Comparison of ENCODE assay signal across 20 cellular contexts in genomic region chr6:20001286-20001685, GRCh38.
"Had no signal": no experiment of that assay in that cellular context is flagged by ENCODE, and none has a peak within 500 bp of the region (broad histone marks: within the 10 kb centered on the region; RNA-seq: fewer than 3 reads in every experiment).

No MANE protein-coding gene starts in this region.

- H3K4me3 Mint-ChIP-seq: activated CD4-positive, alpha-beta T cell treated with anti-CD3 and anti-CD28 coated beads, Interleukin-2, amount 10 ng/mL, durations not matched to agents 24 days and 14 days; activated CD8-positive, alpha-beta T cell treated with anti-CD3 and anti-CD28 coated beads, Interleukin-2, amount 10 ng/mL, durations not matched to agents 7 days and 5 days; activated naive CD4-positive, alpha-beta T cell treated with anti-CD3 and anti-CD28 coated beads, Interleukin-2, amount 50 U/mL, for 24 hours; central memory CD8-positive, alpha-beta T cell; natural killer cell; stimulated activated naive CD8-positive, alpha-beta T cell treated with anti-CD3 and anti-CD28 coated beads, Interleukin-15, amount 100 ng/mL, for 72 hours had no signal

- H3K4me1 Mint-ChIP-seq: activated naive CD4-positive, alpha-beta T cell treated with anti-CD3 and anti-CD28 coated beads, Interleukin-2, amount 50 U/mL, for 24 hours had no signal

- DNase-seq: activated CD4-positive, alpha-beta T cell treated with anti-CD3 and anti-CD28 coated beads, Interleukin-2, amount 10 ng/mL, durations not matched to agents 24 days and 14 days; activated CD4-positive, CD25-positive, alpha-beta regulatory T cell; activated CD8-positive, alpha-beta memory T cell treated with anti-CD3 and anti-CD28 coated beads, Interleukin-2, amount 50 U/mL, for 4 hours; activated CD8-positive, alpha-beta T cell treated with anti-CD3 and anti-CD28 coated beads, Interleukin-2, amount 10 ng/mL, durations not matched to agents 7 days and 5 days; activated effector memory CD4-positive, alpha-beta T cell treated with anti-CD3 and anti-CD28 coated beads, Interleukin-2, amount 50 U/mL, for 16 hours; activated T-cell treated with anti-CD3 and anti-CD28 coated beads, Interleukin-2, amount 50 U/mL, for 48 hours; esophagus squamous epithelium; hypothalamus; kidney glomerular epithelial cell; left ventricle myocardium superior; mesenchymal stem cell; natural killer cell; stimulated activated CD4-positive, alpha-beta T cell treated with anti-CD3 and anti-CD28 coated beads, Interleukin-1b, Interleukin-23, amount 100 ng/mL, for 48 hours; stimulated activated naive CD8-positive, alpha-beta T cell treated with anti-CD3 and anti-CD28 coated beads, Interleukin-15, amount 100 ng/mL, for 72 hours; testis; upper lobe of left lung had no signal

- H3K27me3 ChIP-seq: testis, upper lobe of left lung had no signal

- H3K27ac Mint-ChIP-seq: activated CD4-positive, alpha-beta T cell treated with anti-CD3 and anti-CD28 coated beads, Interleukin-2, amount 10 ng/mL, durations not matched to agents 24 days and 14 days; activated CD8-positive, alpha-beta T cell treated with anti-CD3 and anti-CD28 coated beads, Interleukin-2, amount 10 ng/mL, durations not matched to agents 7 days and 5 days; activated naive CD4-positive, alpha-beta T cell treated with anti-CD3 and anti-CD28 coated beads, Interleukin-2, amount 50 U/mL, for 24 hours; natural killer cell; stimulated activated naive CD8-positive, alpha-beta T cell treated with anti-CD3 and anti-CD28 coated beads, Interleukin-15, amount 100 ng/mL, for 72 hours had no signal

- H3K36me3 Mint-ChIP-seq: activated naive CD4-positive, alpha-beta T cell treated with anti-CD3 and anti-CD28 coated beads, Interleukin-2, amount 50 U/mL, for 24 hours had no signal

- ATAC-seq: activated CD8-positive, alpha-beta T cell treated with anti-CD3 and anti-CD28 coated beads, Interleukin-2, amount 10 ng/mL, durations not matched to agents 7 days and 5 days; left ventricle myocardium superior; natural killer cell; stimulated activated naive CD8-positive, alpha-beta T cell treated with anti-CD3 and anti-CD28 coated beads, Interleukin-15, amount 100 ng/mL, for 72 hours had no signal

- H3K27ac ChIP-seq: coronary artery, esophagus squamous epithelium, neutrophil, testis, upper lobe of left lung had no signal

- H3K27me3 Mint-ChIP-seq: activated CD4-positive, alpha-beta T cell treated with anti-CD3 and anti-CD28 coated beads, Interleukin-2, amount 10 ng/mL, durations not matched to agents 24 days and 14 days; activated naive CD4-positive, alpha-beta T cell treated with anti-CD3 and anti-CD28 coated beads, Interleukin-2, amount 50 U/mL, for 24 hours had no signal

- H3K4me1 ChIP-seq: esophagus squamous epithelium, testis, upper lobe of left lung had no signal
